In genomic region chr10:11270135-11270857, GRCh38 we compare ENCODE assay signal across 8 cellular contexts.
A peak's percentile ranks its signal among the peaks of the same experiment; 100 is the strongest.
DNase-seq lines count a peak whose midpoint lies in the region; ATAC-seq, FAIRE-seq and TF ChIP-seq lines count a peak whose summit lies in the region.

No MANE protein-coding gene starts in this region.

- no peaks in the 10 kb centered on the region for H3K9me3 ChIP-seq in CD4-positive, alpha-beta T cell (ENCODE audit: control insufficient read depth, low read length)
- no peaks in the 10 kb centered on the region for H3K9me3 ChIP-seq in astrocyte (ENCODE audit: insufficient read depth, low read depth, low read length)

- H3K4me3 ChIP-seq in astrocyte (ENCODE audit: insufficient read depth, low read depth, low read length) = no peak overlapping the region

- no peaks in the 10 kb centered on the region for H3K36me3 Mint-ChIP-seq in CD4-positive, alpha-beta T cell (ENCODE audit: low read depth)
- peaks cover 3% of the 10 kb centered on the region for H3K36me3 Mint-ChIP-seq in astrocyte (ENCODE audit: low read depth, unreplicated experiment)

- no peaks in the 10 kb centered on the region for H4K20me1 ChIP-seq in astrocyte (ENCODE audit: insufficient read depth, low read length)

- H3K27me3 ChIP-seq in CD4-positive, alpha-beta T cell (ENCODE audit: control insufficient read depth, insufficient read depth, low read length) = no peaks in the 10 kb centered on the region
- H3K27me3 ChIP-seq in astrocyte (ENCODE audit: insufficient read depth, low read length) = no peaks in the 10 kb centered on the region

- no peak for FAIRE-seq in astrocyte (lab: Jason Lieb, UNC)

- H3K4me1 ChIP-seq in astrocyte (ENCODE audit: insufficient read depth, low read length) = no peaks in the 10 kb centered on the region

- no peaks in the 10 kb centered on the region for H3K36me3 ChIP-seq in astrocyte (ENCODE audit: insufficient read depth, low read length)

- peak overlapping the region; percentile 35 for H3K4me3 Mint-ChIP-seq in CD4-positive, alpha-beta T cell
- peak overlapping the region; percentile 17 for H3K4me3 Mint-ChIP-seq in astrocyte (ENCODE audit: unreplicated experiment)

- no peak overlapping the region for H3K27ac ChIP-seq in CD4-positive, alpha-beta T cell (ENCODE audit: low read depth, low read length)
- H3K27ac ChIP-seq in astrocyte (ENCODE audit: low read depth, low read length) = no peak overlapping the region

- POLR2A ChIA-PET in CD4-positive, alpha-beta T cell (lab: Charles Lee) = interaction anchor here (0.8 to 2.2 kb wide), 3 partner anchors 100 to 157 kb away, joined by 3 to 6 read pairs (median 4); no protein-coding TSS in a partner anchor

- no peaks in the 10 kb centered on the region for H3K79me2 ChIP-seq in astrocyte (ENCODE audit: insufficient read depth, low read length)

- CTCF ChIA-PET in CD4-positive, alpha-beta T cell (lab: Charles Lee) = interaction anchor here (0.6 to 1.8 kb wide), 10 partner anchors 8 to 156 kb away, joined by 3 to 6 read pairs (median 4); no protein-coding TSS in a partner anchor

- intact Hi-C loops in CD4-positive, alpha-beta T cell (cut with DNase I, micrococcal nuclease) = loop anchor here (1.0 to 10.0 kb wide), 4 partner anchors 157 to 1935 kb away; no protein-coding TSS in a partner anchor

- H2AFZ ChIP-seq in astrocyte (ENCODE audit: low read depth, low read length) = peak overlapping the region; percentile 62

- peak overlapping the region; percentile 38 for H3K4me2 ChIP-seq in astrocyte (ENCODE audit: low read length)

- H3K27me3 Mint-ChIP-seq in CD4-positive, alpha-beta T cell = no peaks in the 10 kb centered on the region
- H3K27me3 Mint-ChIP-seq in astrocyte (ENCODE audit: low read depth, unreplicated experiment) = no peaks in the 10 kb centered on the region

- peaks cover 78% of the 10 kb centered on the region for H3K4me1 Mint-ChIP-seq in CD4-positive, alpha-beta T cell (ENCODE audit: low read depth)
- H3K4me1 Mint-ChIP-seq in astrocyte (ENCODE audit: low read depth, unreplicated experiment) = peaks cover 6% of the 10 kb centered on the region

- H3K9ac ChIP-seq in astrocyte (ENCODE audit: low read length) = no peak overlapping the region

- peak; percentile 75 for ATAC-seq in CD4-positive, alpha-beta T cell (ENCODE audit: poor library complexity)
- peak; percentile 77 for ATAC-seq in GM19455 (IDR thresholded peaks at IDR 0.05; ENCODE audit: unreplicated experiment)

- no peaks in the 10 kb centered on the region for H3K9me3 Mint-ChIP-seq in CD4-positive, alpha-beta T cell
- no peaks in the 10 kb centered on the region for H3K9me3 Mint-ChIP-seq in astrocyte (ENCODE audit: unreplicated experiment)

- TF ChIP-seq CTCF in CD4-positive, alpha-beta T cell (IDR thresholded peaks at IDR 0.05) = peak; percentile 79
- peak; percentile 78 for TF ChIP-seq CTCF in astrocyte (IDR thresholded peaks at IDR 0.05; ENCODE audit: insufficient read depth, low read depth, low read length)

- H3K27ac Mint-ChIP-seq in CD4-positive, alpha-beta T cell = peak overlapping the region; percentile 93
- peak overlapping the region; percentile 8 for H3K27ac Mint-ChIP-seq in astrocyte (ENCODE audit: unreplicated experiment)

- peak; percentile 56 to 75 (median 60) for DNase-seq in CD4-positive, alpha-beta T cell
- DNase-seq in HT1080 (ENCODE audit: low read depth) (peak; percentile 66), T-helper 9 cell (peak; percentile 64), astrocyte (ENCODE audit: low read depth) (peak; percentile 30), iPS DF 4.7 (ENCODE audit: extremely low read depth, low spot score) (peak; percentile 60), T1000 (lab: John Stamatoyannopoulos, UW) (no peak)
- peak; percentile 49 to 62 for DNase-seq in stimulated activated CD4-positive, alpha-beta T cell treated with anti-CD3 and anti-CD28 coated beads, Interleukin-15, amount 100 ng/mL, for 1 hour (ENCODE audit: low read depth in 1 of 2, low spot score in 1 of 2)
